1 cellular context compared by ENCODE assay signal in genomic region chr16:73050115-73051099, GRCh38.
TF ChIP-seq lines count a peak whose summit lies in the region.

No MANE protein-coding gene starts in this region.

TF ChIP-seq in HepG2, 621 proteins besides CTCF, POLR2A, EP300 and RAD21 (continued from another document and continues in another):
- TF ChIP-seq AHR (CRISPR knock-in tag; IDR thresholded peaks at IDR 0.05) (no peak), JARID2 (CRISPR knock-in tag; IDR thresholded peaks at IDR 0.05; ENCODE audit: insufficient replicate concordance) (no peak), ZNF230 (CRISPR knock-in tag; IDR thresholded peaks at IDR 0.05) (no peak), MLLT10 (CRISPR knock-in tag; IDR thresholded peaks at IDR 0.05) (no peak), GLI4 (CRISPR knock-in tag; IDR thresholded peaks at IDR 0.05; ENCODE audit: borderline replicate concordance) (no peak), GTF2F1 (IDR thresholded peaks at IDR 0.05; ENCODE audit: low read length) (no peak), CAMTA2 (CRISPR knock-in tag; IDR thresholded peaks at IDR 0.05; ENCODE audit: borderline replicate concordance) (no peak), PAX8 (CRISPR knock-in tag; IDR thresholded peaks at IDR 0.05; ENCODE audit: borderline replicate concordance) (no peak), U2AF1 (optimal IDR thresholded peaks at IDR 0.05; ENCODE audit: low read depth, low read length) (no peak), SRSF1 (optimal IDR thresholded peaks at IDR 0.05; ENCODE audit: low read depth, low read length) (no peak), POLR2AphosphoS2 (IDR thresholded peaks at IDR 0.05; ENCODE audit: low read depth, low read length) (no peak), GTF3A (CRISPR knock-in tag; conservative IDR thresholded peaks at IDR 0.05) (no peak), NCOR1 (IDR thresholded peaks at IDR 0.05; ENCODE audit: borderline replicate concordance, low read length) (no peak), ISL2 (CRISPR knock-in tag; IDR thresholded peaks at IDR 0.05) (0 out of 2 replicates have a peak, but pooled peaks have one; percentile 31), WIZ (CRISPR knock-in tag; IDR thresholded peaks at IDR 0.05) (no peak), CEBPZ (IDR thresholded peaks at IDR 0.05; ENCODE audit: low read length) (no peak), ZNF510 (CRISPR knock-in tag; IDR thresholded peaks at IDR 0.05; ENCODE audit: low read depth) (no peak), HCFC1 (IDR thresholded peaks at IDR 0.05; ENCODE audit: low read depth, low read length) (no peak), TARDBP (CRISPR knock-in tag; IDR thresholded peaks at IDR 0.05) (peak; percentile 12), ARID5B (CRISPR knock-in tag; IDR thresholded peaks at IDR 0.05) (peak; percentile 9; the same call in 1 of the 2 replicates), FOXM1 (CRISPR knock-in tag; IDR thresholded peaks at IDR 0.05) (no peak), ZNF484 (CRISPR knock-in tag; IDR thresholded peaks at IDR 0.05; ENCODE audit: borderline replicate concordance, low read depth) (no peak), ONECUT2 (CRISPR knock-in tag; IDR thresholded peaks at IDR 0.05) (no peak), ZNF253 (CRISPR knock-in tag; IDR thresholded peaks at IDR 0.05; ENCODE audit: borderline replicate concordance) (no peak), SAFB2 (CRISPR knock-in tag; IDR thresholded peaks at IDR 0.05; ENCODE audit: borderline replicate concordance, low read depth) (no peak), PHF20 (CRISPR knock-in tag; IDR thresholded peaks at IDR 0.05) (0 out of 2 replicates have a peak, but pooled peaks have one; percentile 2), MXD3 (CRISPR knock-in tag; IDR thresholded peaks at IDR 0.05) (no peak), BORCS8-MEF2B (CRISPR knock-in tag; IDR thresholded peaks at IDR 0.05) (no peak), ZNF451 (CRISPR knock-in tag; IDR thresholded peaks at IDR 0.05) (no peak), ZNF790 (CRISPR knock-in tag; IDR thresholded peaks at IDR 0.05; ENCODE audit: borderline replicate concordance) (no peak), ZKSCAN8 (CRISPR knock-in tag; IDR thresholded peaks at IDR 0.05; ENCODE audit: borderline replicate concordance) (no peak), RBFOX2 (IDR thresholded peaks at IDR 0.05; ENCODE audit: low read depth, low read length) (peak; percentile 49), ELF3 (CRISPR knock-in tag; IDR thresholded peaks at IDR 0.05) (no peak; the same call in 1 of the 2 replicates), ZNF644 (CRISPR knock-in tag; IDR thresholded peaks at IDR 0.05; ENCODE audit: low read depth) (no peak), FOXO4 (CRISPR knock-in tag; conservative IDR thresholded peaks at IDR 0.05) (no peak), ZNF572 (CRISPR knock-in tag; IDR thresholded peaks at IDR 0.05) (no peak), TRAFD1 (CRISPR knock-in tag; IDR thresholded peaks at IDR 0.05; ENCODE audit: borderline replicate concordance) (no peak), ZNF234 (CRISPR knock-in tag; conservative IDR thresholded peaks at IDR 0.05) (no peak), ZNF780A (CRISPR knock-in tag; IDR thresholded peaks at IDR 0.05) (no peak), HHEX (CRISPR knock-in tag; IDR thresholded peaks at IDR 0.05) (no peak), STAG1 (CRISPR knock-in tag; IDR thresholded peaks at IDR 0.05) (peak; percentile 21; the same call in 1 of the 2 replicates), NAIF1 (CRISPR knock-in tag; IDR thresholded peaks at IDR 0.05; ENCODE audit: borderline replicate concordance) (no peak), ZNF619 (CRISPR knock-in tag; IDR thresholded peaks at IDR 0.05) (no peak), SPEN (CRISPR knock-in tag; IDR thresholded peaks at IDR 0.05; ENCODE audit: low read depth) (no peak)
- TF ChIP-seq, protein P1, sequence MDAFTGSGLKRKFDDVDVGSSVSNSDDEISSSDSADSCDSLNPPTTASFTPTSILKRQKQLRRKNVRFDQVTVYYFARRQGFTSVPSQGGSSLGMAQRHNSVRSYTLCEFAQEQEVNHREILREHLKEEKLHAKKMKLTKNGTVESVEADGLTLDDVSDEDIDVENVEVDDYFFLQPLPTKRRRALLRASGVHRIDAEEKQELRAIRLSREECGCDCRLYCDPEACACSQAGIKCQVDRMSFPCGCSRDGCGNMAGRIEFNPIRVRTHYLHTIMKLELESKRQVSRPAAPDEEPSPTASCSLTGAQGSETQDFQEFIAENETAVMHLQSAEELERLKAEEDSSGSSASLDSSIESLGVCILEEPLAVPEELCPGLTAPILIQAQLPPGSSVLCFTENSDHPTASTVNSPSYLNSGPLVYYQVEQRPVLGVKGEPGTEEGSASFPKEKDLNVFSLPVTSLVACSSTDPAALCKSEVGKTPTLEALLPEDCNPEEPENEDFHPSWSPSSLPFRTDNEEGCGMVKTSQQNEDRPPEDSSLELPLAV (CRISPR knock-in tag; conservative IDR thresholded peaks at IDR 0.05; ENCODE audit: low read depth), result no peak
- TF ChIP-seq, protein P2, sequence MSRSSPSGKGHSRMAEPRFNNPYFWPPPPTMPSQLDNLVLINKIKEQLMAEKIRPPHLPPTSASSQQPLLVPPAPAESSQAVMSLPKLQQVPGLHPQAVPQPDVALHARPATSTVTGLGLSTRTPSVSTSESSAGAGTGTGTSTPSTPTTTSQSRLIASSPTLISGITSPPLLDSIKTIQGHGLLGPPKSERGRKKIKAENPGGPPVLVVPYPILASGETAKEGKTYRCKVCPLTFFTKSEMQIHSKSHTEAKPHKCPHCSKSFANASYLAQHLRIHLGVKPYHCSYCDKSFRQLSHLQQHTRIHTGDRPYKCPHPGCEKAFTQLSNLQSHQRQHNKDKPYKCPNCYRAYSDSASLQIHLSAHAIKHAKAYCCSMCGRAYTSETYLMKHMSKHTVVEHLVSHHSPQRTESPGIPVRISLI (CRISPR knock-in tag; IDR thresholded peaks at IDR 0.05; ENCODE audit: borderline replicate concordance), result no peak
- TF ChIP-seq, protein P3, sequence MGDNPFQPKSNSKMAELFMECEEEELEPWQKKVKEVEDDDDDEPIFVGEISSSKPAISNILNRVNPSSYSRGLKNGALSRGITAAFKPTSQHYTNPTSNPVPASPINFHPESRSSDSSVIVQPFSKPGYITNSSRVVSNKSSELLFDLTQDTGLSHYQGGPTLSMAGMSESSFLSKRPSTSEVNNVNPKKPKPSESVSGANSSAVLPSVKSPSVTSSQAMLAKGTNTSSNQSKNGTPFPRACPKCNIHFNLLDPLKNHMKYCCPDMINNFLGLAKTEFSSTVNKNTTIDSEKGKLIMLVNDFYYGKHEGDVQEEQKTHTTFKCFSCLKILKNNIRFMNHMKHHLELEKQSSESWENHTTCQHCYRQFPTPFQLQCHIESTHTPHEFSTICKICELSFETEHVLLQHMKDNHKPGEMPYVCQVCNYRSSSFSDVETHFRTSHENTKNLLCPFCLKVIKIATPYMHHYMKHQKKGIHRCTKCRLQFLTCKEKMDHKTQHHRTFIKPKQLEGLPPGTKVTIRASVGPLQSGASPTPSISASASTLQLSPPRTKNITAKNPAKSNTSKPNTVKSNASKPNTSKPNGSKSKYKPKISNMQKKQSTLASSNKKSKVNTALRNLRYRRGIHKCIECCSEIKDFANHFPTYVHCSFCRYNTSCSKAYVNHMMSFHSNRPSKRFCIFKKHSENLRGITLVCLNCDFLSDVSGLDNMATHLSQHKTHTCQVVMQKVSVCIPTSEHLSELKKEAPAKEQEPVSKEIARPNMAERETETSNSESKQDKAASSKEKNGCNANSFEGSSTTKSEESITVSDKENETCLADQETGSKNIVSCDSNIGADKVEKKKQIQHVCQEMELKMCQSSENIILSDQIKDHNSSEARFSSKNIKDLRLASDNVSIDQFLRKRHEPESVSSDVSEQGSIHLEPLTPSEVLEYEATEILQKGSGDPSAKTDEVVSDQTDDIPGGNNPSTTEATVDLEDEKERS (CRISPR knock-in tag; IDR thresholded peaks at IDR 0.05), result no peak
- TF ChIP-seq, protein P4, sequence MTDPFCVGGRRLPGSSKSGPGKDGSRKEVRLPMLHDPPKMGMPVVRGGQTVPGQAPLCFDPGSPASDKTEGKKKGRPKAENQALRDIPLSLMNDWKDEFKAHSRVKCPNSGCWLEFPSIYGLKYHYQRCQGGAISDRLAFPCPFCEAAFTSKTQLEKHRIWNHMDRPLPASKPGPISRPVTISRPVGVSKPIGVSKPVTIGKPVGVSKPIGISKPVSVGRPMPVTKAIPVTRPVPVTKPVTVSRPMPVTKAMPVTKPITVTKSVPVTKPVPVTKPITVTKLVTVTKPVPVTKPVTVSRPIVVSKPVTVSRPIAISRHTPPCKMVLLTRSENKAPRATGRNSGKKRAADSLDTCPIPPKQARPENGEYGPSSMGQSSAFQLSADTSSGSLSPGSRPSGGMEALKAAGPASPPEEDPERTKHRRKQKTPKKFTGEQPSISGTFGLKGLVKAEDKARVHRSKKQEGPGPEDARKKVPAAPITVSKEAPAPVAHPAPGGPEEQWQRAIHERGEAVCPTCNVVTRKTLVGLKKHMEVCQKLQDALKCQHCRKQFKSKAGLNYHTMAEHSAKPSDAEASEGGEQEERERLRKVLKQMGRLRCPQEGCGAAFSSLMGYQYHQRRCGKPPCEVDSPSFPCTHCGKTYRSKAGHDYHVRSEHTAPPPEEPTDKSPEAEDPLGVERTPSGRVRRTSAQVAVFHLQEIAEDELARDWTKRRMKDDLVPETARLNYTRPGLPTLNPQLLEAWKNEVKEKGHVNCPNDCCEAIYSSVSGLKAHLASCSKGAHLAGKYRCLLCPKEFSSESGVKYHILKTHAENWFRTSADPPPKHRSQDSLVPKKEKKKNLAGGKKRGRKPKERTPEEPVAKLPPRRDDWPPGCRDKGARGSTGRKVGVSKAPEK (CRISPR knock-in tag; IDR thresholded peaks at IDR 0.05; ENCODE audit: borderline replicate concordance), result peak; percentile 45; the same call in 1 of the 2 replicates
